ENCODE assay signal across 24 cellular contexts in the genomic region with DNA sequence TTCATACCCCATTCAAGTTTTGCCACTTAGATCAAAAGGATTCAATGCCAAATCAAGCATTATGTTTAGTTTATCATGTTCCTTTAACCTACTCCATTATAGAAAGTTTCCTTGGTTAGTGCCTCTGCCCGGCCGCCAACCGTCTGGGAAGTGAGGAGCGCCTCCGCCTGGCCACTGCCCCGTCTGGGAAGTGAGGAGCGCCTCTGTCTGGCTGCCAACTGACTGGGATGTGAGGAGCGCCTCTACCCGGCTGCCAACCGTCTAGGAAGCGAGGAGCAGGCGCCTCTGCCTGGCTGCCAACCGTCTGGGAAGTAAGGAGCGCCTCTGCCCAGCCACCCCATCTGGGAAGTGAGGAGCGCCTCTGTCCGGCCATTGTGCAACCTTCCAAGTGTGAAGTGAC. TPM values are rescaled to one million over a fixed set of nuclear protein-coding genes. Genes with fewer than 3 reads are reported as not detected.
A peak's percentile ranks its signal among the peaks of the same experiment; 100 is the strongest.
DNase-seq lines count a peak whose midpoint lies in the region; ATAC-seq, FAIRE-seq and TF ChIP-seq lines count a peak whose summit lies in the region.
"Had no signal": no experiment of that assay in that cellular context is flagged by ENCODE, and none has a peak within 500 bp of the region (broad histone marks: within the 10 kb centered on the region; RNA-seq: fewer than 3 reads in every experiment).

No MANE protein-coding gene starts in this region.

- H3K4me1 Mint-ChIP-seq in H9, result peaks cover 9% of the 10 kb centered on the region in 2 experiments
- H3K4me1 Mint-ChIP-seq: CD4-positive, alpha-beta memory T cell had no signal

- intact Hi-C loops in OCI-LY7 (cut with micrococcal nuclease; ENCODE audit: unreplicated experiment), result no loop called here

- H3K56ac ChIP-seq in H9 (ENCODE audit: insufficient read length, low read depth, low read length), result no peak overlapping the region
- no peak overlapping the region for H3K56ac ChIP-seq in H1 (replicated peaks; ENCODE audit: insufficient read length, low read depth, low read length)

- no peak overlapping the region for H2BK15ac ChIP-seq in H9 (ENCODE audit: low read depth, low read length)
- no peak overlapping the region for H2BK15ac ChIP-seq in H1 (ENCODE audit: low read length)

- H3K4me2 ChIP-seq in H9 (ENCODE audit: insufficient read depth, insufficient read length, low read length) (no peak overlapping the region), OCI-LY7 (ENCODE audit: low read length) (no peak overlapping the region), H1 (ENCODE audit: insufficient read depth in 1 of 2, low read depth in 2 of 2, low read length in 2 of 2) (no peak overlapping the region), trophoblast cell (ENCODE audit: low read length) (no peak overlapping the region)
- H3K4me2 ChIP-seq: A549, KMS-11 had no signal

- no peak overlapping the region for H3K18ac ChIP-seq in H9 (ENCODE audit: insufficient read length, low read depth, low read length)
- no peak overlapping the region for H3K18ac ChIP-seq in H1 (ENCODE audit: extremely low read depth, low read length)
- H3K18ac ChIP-seq in trophoblast cell (ENCODE audit: low read length), result no peak overlapping the region

- no peak overlapping the region for H3K9ac ChIP-seq in H9 (ENCODE audit: extremely low read depth, insufficient read length, low read length)
- H3K9ac ChIP-seq in H1 (replicated peaks in 1 of 4; ENCODE audit: extremely low read depth in 1 of 4, low read depth in 3 of 4, low read length in 3 of 4), result no peak overlapping the region
- no peak overlapping the region for H3K9ac ChIP-seq in trophoblast cell (ENCODE audit: low read length)
- H3K9ac ChIP-seq: KMS-11 had no signal

- H4K20me1 ChIP-seq in H9 (ENCODE audit: control insufficient read depth, insufficient read depth, insufficient read length) (no peaks in the 10 kb centered on the region), OCI-LY7 (ENCODE audit: insufficient read depth, low read length) (no peaks in the 10 kb centered on the region), H1 (replicated peaks in 1 of 2; ENCODE audit: control insufficient read depth in 1 of 2, insufficient read depth in 2 of 2, low read length in 2 of 2) (no peaks in the 10 kb centered on the region)

- no CpG with 5 or more reads among the region's 16 CpGs for WGBS in H9 (ENCODE audit: extremely low coverage, insufficient read length, low lambda C conversion rate)
- WGBS in H1 (ENCODE audit: extremely low coverage in 1 of 2, insufficient coverage in 1 of 2, insufficient read length in 1 of 2, insufficient replicate concordance in 2 of 2, low coverage in 1 of 2, low lambda C conversion rate in 2 of 2, missing lambda C conversion rate in 1 of 2), 2 experiments, result 87% methylated on average over 16 of the region's 16 CpGs; no CpG with 5 or more reads in 1 of the 2 experiments
- WGBS in trophoblast cell (ENCODE audit: extremely low coverage, insufficient coverage, insufficient read length), result no CpG with 5 or more reads among the region's 16 CpGs

- ATAC-seq in GM18907 (IDR thresholded peaks at IDR 0.05; ENCODE audit: unreplicated experiment), result no peak
- ATAC-seq in HG02763 (IDR thresholded peaks at IDR 0.05; ENCODE audit: unreplicated experiment), result no peak
- ATAC-seq: A549, GM12878 had no signal

- H3K27me3 Mint-ChIP-seq in H9 (ENCODE audit: low read depth), result no peaks in the 10 kb centered on the region

- peak; percentile 18 to 32; a peak in 3 of 4 replicates for TF ChIP-seq RAD21 in H1 (IDR thresholded peaks at IDR 0.05 in 1 of 2, conservative IDR thresholded peaks at IDR 0.05 in 1 of 2; ENCODE audit: low read depth in 2 of 2, low read length in 2 of 2)

- no peak overlapping the region for H3T11ph ChIP-seq in H9 (ENCODE audit: low read length)

- CTCF ChIA-PET in OCI-LY7 (lab: Charles Lee; ENCODE audit: unreplicated experiment), result no interaction called here
- CTCF ChIA-PET in H1 (lab: Charles Lee; ENCODE audit: partially characterized antibody), result interaction anchor here (0.6 to 1.3 kb wide), 2 partner anchors 10 to 284 kb away, joined by 3 read pairs; no protein-coding TSS in a partner anchor

- H3K14ac ChIP-seq in H9 (ENCODE audit: insufficient read depth, low read length) (no peak overlapping the region), H1 (ENCODE audit: insufficient read length) (no peak overlapping the region), trophoblast cell (ENCODE audit: low read length) (peak overlapping the region; percentile 46)

- peaks cover 0 to 14% (median 3%) of the 10 kb centered on the region in 3 experiments; a peak in 5 of 7 replicates for H3K36me3 Mint-ChIP-seq in H9 (ENCODE audit: insufficient read depth in 1 of 3, low read depth in 3 of 3)
- H3K36me3 Mint-ChIP-seq: CD4-positive, alpha-beta memory T cell had no signal

- H3K9me3 Mint-ChIP-seq in H9, result peaks cover 8 to 13% of the 10 kb centered on the region in 2 experiments; a peak in 4 of 5 replicates

- no peak overlapping the region for H4K12ac ChIP-seq in trophoblast cell (ENCODE audit: low read depth, low read length)

- no peaks in the 10 kb centered on the region for H3K27me3 ChIP-seq in H9 (ENCODE audit: insufficient read depth, low read length)
- H3K27me3 ChIP-seq in H1 (replicated peaks in 1 of 4; ENCODE audit: control insufficient read depth in 3 of 4, extremely low read depth in 1 of 4, insufficient read depth in 3 of 4, low read length in 3 of 4), result no peaks in the 10 kb centered on the region; a peak in 1 of 7 replicates
- H3K27me3 ChIP-seq in trophoblast cell (ENCODE audit: insufficient read depth, low read length), result no peaks in the 10 kb centered on the region
- H3K27me3 ChIP-seq: Peyer's patch had no signal

- H4K8ac ChIP-seq in H9 (replicated peaks; ENCODE audit: insufficient read length, low read depth, low read length) (no peak overlapping the region), H1 (ENCODE audit: extremely low read depth, insufficient read depth, low read length) (no peak overlapping the region), trophoblast cell (ENCODE audit: low read depth, low read length) (no peak overlapping the region)

- H3K4me1 ChIP-seq in H9 (ENCODE audit: insufficient read depth, low read length) (no peaks in the 10 kb centered on the region), OCI-LY7 (ENCODE audit: insufficient read depth, low read length, poor library complexity, severe bottlenecking) (no peaks in the 10 kb centered on the region), H1 (replicated peaks in 1 of 4; ENCODE audit: control insufficient read depth in 3 of 4, insufficient read depth in 4 of 4, low read length in 3 of 4) (peaks cover 0 to 4% (median 0%) of the 10 kb centered on the region in 4 experiments; a peak in 1 of 7 replicates), trophoblast cell (ENCODE audit: control insufficient read depth in 1 of 2, insufficient read depth in 2 of 2, low read length in 2 of 2) (peaks cover 0 to 2% of the 10 kb centered on the region in 2 experiments)
- H3K4me1 ChIP-seq: A549, Peyer's patch had no signal

- H3K4me3 ChIP-seq in OCI-LY7 (ENCODE audit: low read depth, low read length, poor library complexity, severe bottlenecking), result no peak overlapping the region
- H3K4me3 ChIP-seq in H1 (ENCODE audit: extremely low read depth in 1 of 4, insufficient read depth in 2 of 4, low read depth in 3 of 4, low read length in 4 of 4), result no peak overlapping the region
- no peak overlapping the region for H3K4me3 ChIP-seq in trophoblast cell (ENCODE audit: low read depth, low read length)
- H3K4me3 ChIP-seq: A549, GM12878, Peyer's patch, SK-N-MC had no signal

- H3K23me2 ChIP-seq in H9 (ENCODE audit: insufficient read length, low read depth, low read length, poor library complexity, severe bottlenecking), result no peaks in the 10 kb centered on the region
- H3K23me2 ChIP-seq in H1 (ENCODE audit: low read depth, low read length), result peaks cover 2% of the 10 kb centered on the region; the same call in 1 of the 2 replicates

- H3K79me2 ChIP-seq in H9 (ENCODE audit: insufficient read depth, low read length) (no peaks in the 10 kb centered on the region), OCI-LY7 (ENCODE audit: insufficient read depth, low read depth, low read length) (no peaks in the 10 kb centered on the region), H1 (ENCODE audit: control insufficient read depth in 1 of 2, insufficient read depth in 2 of 2, low read length in 2 of 2) (no peaks in the 10 kb centered on the region), trophoblast cell (ENCODE audit: control insufficient read depth, insufficient read depth, low read length, poor library complexity) (no peaks in the 10 kb centered on the region)

- H4K5ac ChIP-seq in H9 (ENCODE audit: insufficient read length, low read depth, low read length), result no peak overlapping the region
- H4K5ac ChIP-seq in H1 (ENCODE audit: insufficient read length, low read depth, low read length), result no peak overlapping the region

- peak; percentile 37 for DNase-seq in H9
- DNase-seq in OCI-LY7 (ENCODE audit: low spot score), result no peak
- DNase-seq in H1 (ENCODE audit: low read depth in 1 of 2, low spot score in 2 of 2), result no peak
- no peak for DNase-seq in trophoblast cell
- no peak for DNase-seq in activated effector memory CD4-positive, alpha-beta T cell treated with Interleukin-2 at 50 U/mL for 16 hours
- DNase-seq: C1 segment of cervical spinal cord; CD4-positive, alpha-beta memory T cell; COR-L47; IMR-90; NCI-H1092; NCI-H1417 treated with DMSO at 0.1 percent for 48 hours; NCI-H1694 treated with DMSO at 0.1 percent for 48 hours; NCI-H2081; NCI-H2227 treated with DMSO at 0.1 percent for 48 hours; NCI-H69; Peyer's patch; SHP77 treated with DMSO at 0.1 percent for 48 hours had no signal

- H3K27ac ChIP-seq in H9 (ENCODE audit: insufficient read length, low read depth, low read length) (no peak overlapping the region), OCI-LY7 (ENCODE audit: low read depth, low read length, poor library complexity, severe bottlenecking) (no peak overlapping the region), H1 (ENCODE audit: low read depth, low read length) (no peak overlapping the region), trophoblast cell (ENCODE audit: low read depth, low read length) (no peak overlapping the region)
- H3K27ac ChIP-seq: A549, KMS-11, Peyer's patch, SK-N-MC had no signal

- TF ChIP-seq EP300 in H1 (IDR thresholded peaks at IDR 0.05; ENCODE audit: borderline replicate concordance in 1 of 2, low read depth in 2 of 2, low read length in 2 of 2), result no peak

- no peak overlapping the region for H4K91ac ChIP-seq in H9 (ENCODE audit: insufficient read length, low read depth, low read length)
- no peak overlapping the region for H4K91ac ChIP-seq in H1 (replicated peaks; ENCODE audit: insufficient read length, low read length)
- H4K91ac ChIP-seq in trophoblast cell (ENCODE audit: low read depth, low read length), result peak overlapping the region; percentile 74

- no peak overlapping the region for H2AFZ ChIP-seq in H9 (ENCODE audit: low read length)
- H2AFZ ChIP-seq in OCI-LY7 (ENCODE audit: low read length), result no peak overlapping the region
- H2AFZ ChIP-seq in H1 (ENCODE audit: low read length), result no peak overlapping the region
- H2AFZ ChIP-seq in trophoblast cell (ENCODE audit: insufficient read depth, low read length, poor library complexity), result no peak overlapping the region

- H3K36me3 ChIP-seq in OCI-LY7 (ENCODE audit: insufficient read depth, low read length), result no peaks in the 10 kb centered on the region
- H3K36me3 ChIP-seq in H1 (ENCODE audit: control insufficient read depth in 2 of 4, insufficient read depth in 4 of 4, low read length in 3 of 4), result no peaks in the 10 kb centered on the region
- no peaks in the 10 kb centered on the region for H3K36me3 ChIP-seq in trophoblast cell (ENCODE audit: control insufficient read depth in 1 of 2, insufficient read depth in 2 of 2, low read length in 2 of 2)
- H3K36me3 ChIP-seq: Peyer's patch had no signal

- POLR2A ChIA-PET in OCI-LY7 (lab: Charles Lee) (interaction anchor here (0.6 kb wide), 1 partner anchor 34 kb away, joined by 3 read pairs; no protein-coding TSS in a partner anchor), H1 (lab: Charles Lee; ENCODE audit: partially characterized antibody) (no interaction called here)

- H2BK5ac ChIP-seq in H9 (ENCODE audit: insufficient read length, low read length) (no peak overlapping the region), H1 (ENCODE audit: low read depth, low read length) (no peak overlapping the region), trophoblast cell (ENCODE audit: low read depth, low read length, poor library complexity) (peak overlapping the region; percentile 49)

- no peak overlapping the region for H3K27ac Mint-ChIP-seq in H9
- H3K27ac Mint-ChIP-seq: CD4-positive, alpha-beta memory T cell had no signal

- H3K9me3 ChIP-seq in H9 (ENCODE audit: control insufficient read depth, low read depth, low read length), result no peaks in the 10 kb centered on the region
- no peaks in the 10 kb centered on the region for H3K9me3 ChIP-seq in OCI-LY7 (ENCODE audit: low read length)
- H3K9me3 ChIP-seq in H1 (ENCODE audit: insufficient read depth in 2 of 2, low read depth in 1 of 2, low read length in 1 of 2), result peaks cover 0 to 4% of the 10 kb centered on the region in 2 experiments; a peak in 1 of 4 replicates
- H3K9me3 ChIP-seq in trophoblast cell (ENCODE audit: insufficient read depth, low read depth, low read length), result peaks cover 3% of the 10 kb centered on the region
- H3K9me3 ChIP-seq: A549, Peyer's patch had no signal

- H2BK12ac ChIP-seq in H9 (ENCODE audit: insufficient read length, low read depth, low read length), result no peak overlapping the region
- H2BK12ac ChIP-seq in H1 (ENCODE audit: low read depth, low read length), result no peak overlapping the region
- peak overlapping the region; percentile 79 for H2BK12ac ChIP-seq in trophoblast cell (ENCODE audit: low read length)

- TF ChIP-seq CTCF in H9 (conservative IDR thresholded peaks at IDR 0.05) (no peak), OCI-LY7 (conservative IDR thresholded peaks at IDR 0.05; ENCODE audit: low read length) (peak; percentile 24; the same call in 1 of the 2 replicates), H1 (IDR thresholded peaks at IDR 0.05; ENCODE audit: control extremely low read depth in 1 of 3, insufficient read depth in 1 of 3, low read depth in 1 of 3, low read length in 3 of 3) (peak in 1 of 3 experiments; percentile 23; a peak in 1 of 4 replicates)

- H2BK20ac ChIP-seq in H9 (ENCODE audit: low read depth, low read length, poor library complexity, severe bottlenecking) (no peak overlapping the region), H1 (ENCODE audit: low read length) (no peak overlapping the region)

- no peak overlapping the region for H3K4ac ChIP-seq in H9 (ENCODE audit: low read depth, low read length)
- no peak overlapping the region for H3K4ac ChIP-seq in H1 (replicated peaks; ENCODE audit: insufficient read length, low read depth, low read length)
- peak overlapping the region; percentile 46 for H3K4ac ChIP-seq in trophoblast cell (ENCODE audit: low read depth, low read length)

- H3K23ac ChIP-seq in H9 (ENCODE audit: insufficient read length, low read depth, low read length) (no peak overlapping the region), H1 (ENCODE audit: insufficient read length) (no peak overlapping the region), trophoblast cell (ENCODE audit: low read length) (no peak overlapping the region)

- BruUV-seq in OCI-LY7 (replicated peaks; lab: Mats Ljungman, UMichigan), result no TSS peak

- H3K4me3 Mint-ChIP-seq in H9, result no peak overlapping the region
- H3K4me3 Mint-ChIP-seq: CD4-positive, alpha-beta memory T cell had no signal

- TF ChIP-seq POLR2A in H1 (IDR thresholded peaks at IDR 0.05; ENCODE audit: control extremely low read depth in 1 of 2, low read depth in 2 of 2, low read length in 2 of 2), result no peak

- H3K79me1 ChIP-seq in H9 (ENCODE audit: insufficient read depth, low read depth, low read length, poor library complexity, severe bottlenecking), result no peaks in the 10 kb centered on the region
- no peaks in the 10 kb centered on the region for H3K79me1 ChIP-seq in H1 (ENCODE audit: low read depth, low read length)
- H3K79me1 ChIP-seq in trophoblast cell (ENCODE audit: low read length), result peaks cover 13% of the 10 kb centered on the region

- H2AK5ac ChIP-seq in H9 (ENCODE audit: insufficient read length, low read length) (no peak overlapping the region), H1 (ENCODE audit: low read depth, low read length) (no peak overlapping the region), trophoblast cell (ENCODE audit: low read length) (no peak overlapping the region)

- no peak for FAIRE-seq in H1 (lab: Jason Lieb, UNC)
- FAIRE-seq: A549, G401.6, GM12878 had no signal

- no peak overlapping the region for H2BK120ac ChIP-seq in H9 (ENCODE audit: low read depth, low read length, poor library complexity, severe bottlenecking)
- no peak overlapping the region for H2BK120ac ChIP-seq in H1 (replicated peaks; ENCODE audit: low read depth, low read length)
- no peak overlapping the region for H2BK120ac ChIP-seq in trophoblast cell (ENCODE audit: insufficient read depth, low read length, poor library complexity)

- no peaks in the 10 kb centered on the region for H3K9me2 ChIP-seq in OCI-LY7 (ENCODE audit: insufficient read depth, low read length)

RNA-seq across cellular contexts. Expression of a gene that starts 36.3 kb away (rescaled TPM):
- total RNA-seq in H9 (2021), result 6.6 and 6.8 TPM in 2 replicates
- not detected in 2 replicates for total RNA-seq in OCI-LY7 (2014; rRNA removed; shearing (Covaris generic))
- total RNA-seq in OCI-LY7 (2022), result not detected in 2 replicates
- total RNA-seq in H1 (2021; fragmentation: NEBNext Ultra II Directional; extraction: Animal tissue kit (Norgen Biotek cat#: 25700)), result 3.4 and 3.7 TPM in 2 replicates
- 0.91 and 1.4 TPM in 2 replicates for polyA plus RNA-seq in H1 (2011; rRNA removed)
- polyA plus RNA-seq in H1 (2011; cell fraction: cytosol; rRNA removed), result 1.2 TPM
- polyA plus RNA-seq in H1 (2011; cell fraction: nucleus; rRNA removed), result 1.1 TPM
- 1.1 to 1.9 TPM (median 1.5 TPM) in 4 replicates for polyA plus RNA-seq in H1 (2012, experiment 1 of 2)
- polyA plus RNA-seq in H1 (2012, experiment 2 of 2), result 0.56 TPM
- polyA plus RNA-seq in H1 (2013, experiment 1 of 2), result 3.1 TPM
- polyA plus RNA-seq in H1 (2013, experiment 2 of 2), result 3.9 TPM
- polyA minus RNA-seq in H1 (2011; rRNA and poly(A)+ RNA removed), result 2.0 and 3.8 TPM in 2 replicates
- polyA minus RNA-seq in H1 (2011; cell fraction: cytosol; rRNA and poly(A)+ RNA removed), result not detected
- 1.9 TPM for polyA minus RNA-seq in H1 (2011; cell fraction: nucleus; rRNA and poly(A)+ RNA removed)
- polyA plus RNA-seq in trophoblast cell (2013), result 16.1 and 18.0 TPM in 2 replicates
- total RNA-seq: CD4-positive, alpha-beta memory T cell had no signal
- polyA plus RNA-seq: CD4-positive, alpha-beta memory T cell had no signal
